9 cellular contexts compared by ENCODE assay signal in genomic region chr11:839875-840617, GRCh38. TPM values are rescaled to one million over a fixed set of nuclear protein-coding genes. Genes with fewer than 3 reads are reported as not detected.
A peak's percentile ranks its signal among the peaks of the same experiment; 100 is the strongest.
DNase-seq lines count a peak whose midpoint lies in the region; ATAC-seq and TF ChIP-seq lines count a peak whose summit lies in the region.
"Had no signal": no experiment of that assay in that cellular context is flagged by ENCODE, and none has a peak within 500 bp of the region (broad histone marks: within the 10 kb centered on the region; RNA-seq: fewer than 3 reads in every experiment).

No MANE protein-coding gene starts in this region.

- H3K27ac ChIP-seq in C4-2B (peak overlapping the region; percentile 86; the same call in 1 of the 2 replicates), HEK293 (ENCODE audit: extremely low read depth, low read depth, low read length) (no peak overlapping the region), mesenchymal stem cell (ENCODE audit: low read length, poor library complexity, severe bottlenecking) (peak overlapping the region; percentile 18), vagina (no peak overlapping the region)

- H4K8ac ChIP-seq in mesenchymal stem cell (ENCODE audit: low read length): peak overlapping the region; percentile 48

- peak overlapping the region; percentile 96 for H3K9ac ChIP-seq in mesenchymal stem cell (ENCODE audit: low read length)

- no peak overlapping the region for H2BK15ac ChIP-seq in mesenchymal stem cell (ENCODE audit: low read depth, poor library complexity, severe bottlenecking)

- H3K36me3 Mint-ChIP-seq in activated T-helper 2 cell treated with anti-CD3 and anti-CD28 coated beads, Interferon-gamma antibody, Interleukin-2, Interleukin-4, amounts not matched to agents 10 μg/mL and 5 μg/mL and 100 μg/mL, durations not matched to agents 14 hours and 24 hours and 36 hours (ENCODE audit: low read depth): peaks cover 25% of the 10 kb centered on the region

- ATAC-seq in HG02763 (IDR thresholded peaks at IDR 0.05; ENCODE audit: unreplicated experiment): no peak
- no peak for ATAC-seq in GM21360 (IDR thresholded peaks at IDR 0.05; ENCODE audit: unreplicated experiment)
- ATAC-seq: pancreas had no signal

- H2BK120ac ChIP-seq in mesenchymal stem cell (ENCODE audit: low read depth, low read length): no peak overlapping the region

- H3K4me1 ChIP-seq in HEK293 (ENCODE audit: control insufficient read depth, insufficient read depth, low read length): 0 out of 2 replicates have a peak, but pooled peaks cover 3% of the 10 kb centered on the region
- H3K4me1 ChIP-seq in mesenchymal stem cell (ENCODE audit: control insufficient read depth, insufficient read depth, low read depth, low read length): peaks cover 65% of the 10 kb centered on the region
- peaks cover 83% of the 10 kb centered on the region for H3K4me1 ChIP-seq in vagina

- no peak overlapping the region for H2BK5ac ChIP-seq in mesenchymal stem cell (ENCODE audit: low read depth, low read length, poor library complexity, severe bottlenecking)

- peak overlapping the region; percentile 54 for H3K4me2 ChIP-seq in mesenchymal stem cell (ENCODE audit: low read length, poor library complexity, severe bottlenecking)

- intact Hi-C loops in activated T-helper 2 cell treated with anti-CD3 and anti-CD28 coated beads, Interferon-gamma antibody, Interleukin-2, Interleukin-4, amounts not matched to agents 10 μg/mL and 5 μg/mL and 100 μg/mL, durations not matched to agents 14 hours and 24 hours and 36 hours (cut with micrococcal nuclease): loop anchor here (5.0 kb wide), 1 partner anchor 72 kb away; the partner anchor contains the start of gene CHID1
- intact Hi-C loops in vagina (cut with DNase I): loop anchor here (5.0 kb wide), 1 partner anchor 33 kb away; the partner anchor contains the start of genes PIDD1 and RPLP2

- H3K9me3 ChIP-seq in HEK293 (ENCODE audit: control insufficient read depth, insufficient read depth, low read depth, low read length): no peaks in the 10 kb centered on the region
- no peaks in the 10 kb centered on the region for H3K9me3 ChIP-seq in mesenchymal stem cell (ENCODE audit: control insufficient read depth, low read length)
- no peaks in the 10 kb centered on the region for H3K9me3 ChIP-seq in vagina
- H3K9me3 ChIP-seq: pancreas had no signal

- H2AK5ac ChIP-seq in mesenchymal stem cell (ENCODE audit: low read length, severe bottlenecking): peak overlapping the region; percentile 15

- H3K27me3 ChIP-seq in mesenchymal stem cell (ENCODE audit: control insufficient read depth in 1 of 2, insufficient read depth in 1 of 2, low read length in 2 of 2): no peaks in the 10 kb centered on the region
- H3K27me3 ChIP-seq in vagina: no peaks in the 10 kb centered on the region
- H3K27me3 ChIP-seq: pancreas had no signal

- no peak overlapping the region for H3K23ac ChIP-seq in mesenchymal stem cell (ENCODE audit: low read length in 2 of 2)

- no peak overlapping the region for H2BK12ac ChIP-seq in mesenchymal stem cell (ENCODE audit: low read length in 2 of 2)

- no peak; the same call in 1 of the 2 replicates for TF ChIP-seq CTCF in C4-2B (conservative IDR thresholded peaks at IDR 0.05)
- TF ChIP-seq CTCF in HEK293 (tag by site-specific recombination; IDR thresholded peaks at IDR 0.05): peak; percentile 32; the same call in 1 of the 2 replicates
- TF ChIP-seq CTCF in vagina (IDR thresholded peaks at IDR 0.05): no peak

- H3K79me1 ChIP-seq in mesenchymal stem cell (replicated peaks; ENCODE audit: low read length, poor library complexity, severe bottlenecking): no peaks in the 10 kb centered on the region

- H3K9me3 Mint-ChIP-seq in activated T-helper 2 cell treated with anti-CD3 and anti-CD28 coated beads, Interferon-gamma antibody, Interleukin-2, Interleukin-4, amounts not matched to agents 10 μg/mL and 5 μg/mL and 100 μg/mL, durations not matched to agents 14 hours and 24 hours and 36 hours: no peaks in the 10 kb centered on the region

- H3K27ac Mint-ChIP-seq in activated T-helper 2 cell treated with anti-CD3 and anti-CD28 coated beads, Interferon-gamma antibody, Interleukin-2, Interleukin-4, amounts not matched to agents 10 μg/mL and 5 μg/mL and 100 μg/mL, durations not matched to agents 14 hours and 24 hours and 36 hours: no peak overlapping the region

- H3K36me3 ChIP-seq in HEK293 (ENCODE audit: control insufficient read depth in 2 of 2, insufficient read depth in 1 of 2, low read length in 2 of 2) (peaks cover 0 to 55% of the 10 kb centered on the region in 2 experiments; a peak in 1 of 3 replicates), mesenchymal stem cell (ENCODE audit: control insufficient read depth in 1 of 2, insufficient read depth in 2 of 2, low read depth in 1 of 2, low read length in 2 of 2) (peaks cover 52 to 57% of the 10 kb centered on the region in 2 experiments), vagina (peaks cover 0 to 48% of the 10 kb centered on the region in 2 donors)

- H3K4me1 Mint-ChIP-seq in activated T-helper 2 cell treated with anti-CD3 and anti-CD28 coated beads, Interferon-gamma antibody, Interleukin-2, Interleukin-4, amounts not matched to agents 10 μg/mL and 5 μg/mL and 100 μg/mL, durations not matched to agents 14 hours and 24 hours and 36 hours (ENCODE audit: low read depth): peaks cover 11% of the 10 kb centered on the region

- 88% methylated on average over 25 of the region's 25 CpGs for whole genome bisulfite sequencing in mesenchymal stem cell

- no peak overlapping the region for H3K18ac ChIP-seq in mesenchymal stem cell (ENCODE audit: low read depth in 1 of 2, low read length in 2 of 2)

- peak overlapping the region in 1 of 2 experiments; percentile 35 for H3K14ac ChIP-seq in mesenchymal stem cell (ENCODE audit: low read length in 2 of 2)

- H3K4me3 ChIP-seq in HEK293 (ENCODE audit: low read depth, low read length): no peak overlapping the region
- peak overlapping the region; percentile 17 to 94 for H3K4me3 ChIP-seq in mesenchymal stem cell (ENCODE audit: insufficient read depth in 1 of 2, low read depth in 1 of 2, low read length in 2 of 2)
- H3K4me3 ChIP-seq in vagina: no peak overlapping the region

- H3K4ac ChIP-seq in mesenchymal stem cell (ENCODE audit: low read depth in 1 of 2, low read length in 2 of 2): peak overlapping the region in 1 of 2 experiments; percentile 13

- H2AFZ ChIP-seq in mesenchymal stem cell (ENCODE audit: low read depth, low read length): no peak overlapping the region

- no peak for TF ChIP-seq POLR2A in vagina (IDR thresholded peaks at IDR 0.05)

- CTCF ChIA-PET in HEK293 (lab: Yijun Ruan, JAX): interaction anchor here (0.7 to 1.4 kb wide), 5 partner anchors 20 to 819 kb away, joined by 3 to 6 read pairs (median 4); no protein-coding TSS in a partner anchor

- DNase-seq in activated T-helper 2 cell treated with anti-CD3 and anti-CD28 coated beads, Interferon-gamma antibody, Interleukin-2, Interleukin-4, amounts not matched to agents 10 μg/mL and 5 μg/mL and 100 μg/mL, durations not matched to agents 14 hours and 24 hours and 36 hours (ENCODE audit: low spot score): no peak
- DNase-seq in mesenchymal stem cell (no peak), DMS79 treated with DMSO at 0.1 percent for 48 hours (lab: John Stamatoyannopoulos, UW) (no peak), vagina (ENCODE audit: extremely low spot score in 2 of 2) (no peak)

- POLR2A ChIA-PET in HEK293 (lab: Yijun Ruan, JAX): interaction anchor here (1.0 to 15.0 kb wide), 4 partner anchors 9 to 34 kb away, joined by 3 to 202 read pairs (median 38); partner anchors contain the start of genes CD151, CRACR2B and PNPLA2

- H3K4me3 Mint-ChIP-seq in activated T-helper 2 cell treated with anti-CD3 and anti-CD28 coated beads, Interferon-gamma antibody, Interleukin-2, Interleukin-4, amounts not matched to agents 10 μg/mL and 5 μg/mL and 100 μg/mL, durations not matched to agents 14 hours and 24 hours and 36 hours (ENCODE audit: low read depth): peak overlapping the region; percentile 86

- peak overlapping the region; percentile 25 for H4K91ac ChIP-seq in mesenchymal stem cell (ENCODE audit: low read length)

- peaks cover 1% of the 10 kb centered on the region for H3K27me3 Mint-ChIP-seq in activated T-helper 2 cell treated with anti-CD3 and anti-CD28 coated beads, Interferon-gamma antibody, Interleukin-2, Interleukin-4, amounts not matched to agents 10 μg/mL and 5 μg/mL and 100 μg/mL, durations not matched to agents 14 hours and 24 hours and 36 hours (ENCODE audit: low read depth)

RNA-seq across cellular contexts. Expression of gene POLR2L, which starts 2.3 kb away (rescaled TPM):
- total RNA-seq in activated T-helper 2 cell treated with anti-CD3 and anti-CD28 coated beads, Interferon-gamma antibody, Interleukin-2, Interleukin-4, amounts not matched to agents 10 μg/mL and 5 μg/mL and 100 μg/mL, durations not matched to agents 14 hours and 24 hours and 36 hours: 101 and 111 TPM in 2 replicates
- polyA plus RNA-seq in mesenchymal stem cell (2013, experiment 1 of 2): 439 TPM
- 458 TPM for polyA plus RNA-seq in mesenchymal stem cell (2013, experiment 2 of 2)
- total RNA-seq in vagina: 53.8 TPM

RNA-seq across cellular contexts. Expression of gene TSPAN4, which starts 2.6 kb away (rescaled TPM):
- 15.8 and 16.9 TPM in 2 replicates for total RNA-seq in activated T-helper 2 cell treated with anti-CD3 and anti-CD28 coated beads, Interferon-gamma antibody, Interleukin-2, Interleukin-4, amounts not matched to agents 10 μg/mL and 5 μg/mL and 100 μg/mL, durations not matched to agents 14 hours and 24 hours and 36 hours
- polyA plus RNA-seq in mesenchymal stem cell (2013, experiment 1 of 2): 121 TPM
- 117 TPM for polyA plus RNA-seq in mesenchymal stem cell (2013, experiment 2 of 2)
- total RNA-seq in vagina: 99.0 TPM

RNA-seq across cellular contexts. Expression of gene CD151, which starts 7.3 kb away (rescaled TPM):
- total RNA-seq in activated T-helper 2 cell treated with anti-CD3 and anti-CD28 coated beads, Interferon-gamma antibody, Interleukin-2, Interleukin-4, amounts not matched to agents 10 μg/mL and 5 μg/mL and 100 μg/mL, durations not matched to agents 14 hours and 24 hours and 36 hours: 95.7 and 106 TPM in 2 replicates
- polyA plus RNA-seq in mesenchymal stem cell (2013, experiment 1 of 2): 315 TPM
- 301 TPM for polyA plus RNA-seq in mesenchymal stem cell (2013, experiment 2 of 2)
- 150 TPM for total RNA-seq in vagina

RNA-seq across cellular contexts. Expression of gene CRACR2B, which starts 12.3 kb away (rescaled TPM):
- total RNA-seq in activated T-helper 2 cell treated with anti-CD3 and anti-CD28 coated beads, Interferon-gamma antibody, Interleukin-2, Interleukin-4, amounts not matched to agents 10 μg/mL and 5 μg/mL and 100 μg/mL, durations not matched to agents 14 hours and 24 hours and 36 hours: 4.9 and 5.1 TPM in 2 replicates
- 0.58 TPM for polyA plus RNA-seq in mesenchymal stem cell (2013, experiment 1 of 2)
- polyA plus RNA-seq in mesenchymal stem cell (2013, experiment 2 of 2): 0.34 TPM
- 4.9 TPM for total RNA-seq in vagina

RNA-seq across cellular contexts. Expression of gene PNPLA2, which starts 21.3 kb away (rescaled TPM):
- total RNA-seq in activated T-helper 2 cell treated with anti-CD3 and anti-CD28 coated beads, Interferon-gamma antibody, Interleukin-2, Interleukin-4, amounts not matched to agents 10 μg/mL and 5 μg/mL and 100 μg/mL, durations not matched to agents 14 hours and 24 hours and 36 hours: 56.1 and 59.8 TPM in 2 replicates
- 30.6 TPM for polyA plus RNA-seq in mesenchymal stem cell (2013, experiment 1 of 2)
- 30.0 TPM for polyA plus RNA-seq in mesenchymal stem cell (2013, experiment 2 of 2)
- total RNA-seq in vagina: 103 TPM

Comparison
In these comparisons a context has a peak if more than half of its experiments do, and no peak if none do; other contexts are left out.
1. H3K27ac ChIP-seq: peak in C4-2B (single experiment) and mesenchymal stem cell (single experiment); none in HEK293 (single experiment) and vagina (single experiment).
2. H3K4me3 ChIP-seq: peak in mesenchymal stem cell (2 of 2); none in HEK293 (single experiment) and vagina (0 of 2).